Comparison of ENCODE assay signal across 14 cellular contexts in the genomic region with DNA sequence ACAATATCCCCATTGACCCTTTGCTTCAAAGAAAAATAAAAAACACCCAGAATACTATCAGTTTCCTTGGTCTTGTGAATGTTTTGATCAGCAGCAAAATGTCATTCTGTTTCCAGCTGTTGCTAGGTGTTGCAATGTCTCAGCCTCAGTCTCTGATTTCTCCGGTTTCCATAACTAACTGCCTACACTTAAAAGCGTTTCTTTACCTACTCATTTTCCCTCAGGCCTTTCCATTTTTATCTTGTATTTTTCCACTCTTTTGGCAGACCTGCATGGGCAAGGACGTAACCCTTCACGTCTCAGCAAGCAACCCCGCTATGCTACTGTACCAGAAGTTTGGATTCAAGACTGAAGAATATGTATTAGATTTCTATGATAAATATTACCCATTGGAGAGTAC.
"Had no signal": no experiment of that assay in that cellular context is flagged by ENCODE, and none has a peak within 500 bp of the region (broad histone marks: within the 10 kb centered on the region; RNA-seq: fewer than 3 reads in every experiment).

No MANE protein-coding gene starts in this region.

- FAIRE-seq: endometrium, pancreas had no signal

- ATAC-seq: gastrocnemius medialis; heart left ventricle; left lobe of liver; naive thymus-derived CD8-positive, alpha-beta T cell; pancreas; stimulated activated naive B cell treated with anti-CD40 and anti-IgM and Interleukin-4, amounts not matched to agents 10 μg/mL and 1 μg/mL and 100 μg/mL, for 72 hours had no signal

- H3K9me3 ChIP-seq: colonic mucosa, gastrocnemius medialis, heart left ventricle, pancreas, tibial nerve had no signal

- H3K27ac ChIP-seq: colonic mucosa, gastrocnemius medialis, heart left ventricle, pancreas, tibial nerve had no signal

- H3K27ac Mint-ChIP-seq: activated naive CD4-positive, alpha-beta T cell treated with anti-CD3 and anti-CD28 coated beads, Interleukin-2, amount 10 ng/mL, durations not matched to agents 7 days and 5 days; stimulated activated naive B cell treated with anti-CD40 and anti-IgM and Interleukin-4, amounts not matched to agents 10 μg/mL and 1 μg/mL and 100 μg/mL, for 72 hours had no signal

- DNase-seq: activated CD4-positive, CD25-positive, alpha-beta regulatory T cell; activated naive CD4-positive, alpha-beta T cell treated with anti-CD3 and anti-CD28 coated beads, Interleukin-2, amount 10 ng/mL, durations not matched to agents 7 days and 5 days; activated T-cell treated with anti-CD3 and anti-CD28 coated beads for 4 hours; colonic mucosa; gastrocnemius medialis; heart left ventricle; naive thymus-derived CD8-positive, alpha-beta T cell; pancreas; stimulated activated CD4-positive, alpha-beta T cell treated with anti-CD3 and anti-CD28 coated beads, Interleukin-15, amount 100 ng/mL, for 24 hours; stimulated activated CD4-positive, alpha-beta T cell treated with anti-CD3 and anti-CD28 coated beads, Interleukin-4, amount 100 ng/mL, for 1 hour; stimulated activated naive B cell treated with anti-CD40 and anti-IgM and Interleukin-4, amounts not matched to agents 10 μg/mL and 1 μg/mL and 100 μg/mL, for 72 hours had no signal

- H3K27me3 ChIP-seq: colonic mucosa, gastrocnemius medialis, heart left ventricle, pancreas, tibial nerve had no signal

- H3K4me3 Mint-ChIP-seq: activated naive CD4-positive, alpha-beta T cell treated with anti-CD3 and anti-CD28 coated beads, Interleukin-2, amount 10 ng/mL, durations not matched to agents 7 days and 5 days; naive thymus-derived CD8-positive, alpha-beta T cell; stimulated activated naive B cell treated with anti-CD40 and anti-IgM and Interleukin-4, amounts not matched to agents 10 μg/mL and 1 μg/mL and 100 μg/mL, for 72 hours had no signal

- H3K27me3 Mint-ChIP-seq: activated naive CD4-positive, alpha-beta T cell treated with anti-CD3 and anti-CD28 coated beads, Interleukin-2, amount 10 ng/mL, durations not matched to agents 7 days and 5 days; naive thymus-derived CD8-positive, alpha-beta T cell; stimulated activated naive B cell treated with anti-CD40 and anti-IgM and Interleukin-4, amounts not matched to agents 10 μg/mL and 1 μg/mL and 100 μg/mL, for 72 hours had no signal

- H3K9me3 Mint-ChIP-seq: activated naive CD4-positive, alpha-beta T cell treated with anti-CD3 and anti-CD28 coated beads, Interleukin-2, amount 10 ng/mL, durations not matched to agents 7 days and 5 days; naive thymus-derived CD8-positive, alpha-beta T cell; stimulated activated naive B cell treated with anti-CD40 and anti-IgM and Interleukin-4, amounts not matched to agents 10 μg/mL and 1 μg/mL and 100 μg/mL, for 72 hours had no signal

- H3K4me3 ChIP-seq: colonic mucosa, gastrocnemius medialis, heart left ventricle, pancreas, tibial nerve had no signal

- H3K4me1 Mint-ChIP-seq: stimulated activated naive B cell treated with anti-CD40 and anti-IgM and Interleukin-4, amounts not matched to agents 10 μg/mL and 1 μg/mL and 100 μg/mL, for 72 hours had no signal

- H3K4me1 ChIP-seq: colonic mucosa, gastrocnemius medialis, heart left ventricle, pancreas had no signal
